Comparison of ENCODE assay signal across 1 cellular context in genomic region chr18:8177330-8178016, GRCh38.
A peak's percentile ranks its signal among the peaks of the same experiment; 100 is the strongest.
TF ChIP-seq lines count a peak whose summit lies in the region.

No MANE protein-coding gene starts in this region.

TF ChIP-seq in HepG2, 621 proteins besides CTCF, POLR2A, EP300 and RAD21 (continued from another document and continues in another):
- TF ChIP-seq PPARG (CRISPR knock-in tag; conservative IDR thresholded peaks at IDR 0.05) (peak; percentile 92), KLF6 (CRISPR knock-in tag; IDR thresholded peaks at IDR 0.05) (no peak), MTA1 (CRISPR knock-in tag; IDR thresholded peaks at IDR 0.05; ENCODE audit: borderline replicate concordance) (no peak), TARDBP (CRISPR knock-in tag; IDR thresholded peaks at IDR 0.05) (0 out of 2 replicates have a peak, but pooled peaks have one; percentile 18), RFXAP (CRISPR knock-in tag; IDR thresholded peaks at IDR 0.05; ENCODE audit: borderline replicate concordance) (no peak), SYNCRIP (IDR thresholded peaks at IDR 0.05; ENCODE audit: insufficient read depth, low read depth, low read length) (no peak), ZNF850 (CRISPR knock-in tag; conservative IDR thresholded peaks at IDR 0.05) (no peak), TOPORS (CRISPR knock-in tag; IDR thresholded peaks at IDR 0.05) (no peak), ZFP36L1 (CRISPR knock-in tag; IDR thresholded peaks at IDR 0.05) (no peak), SRY (CRISPR knock-in tag; IDR thresholded peaks at IDR 0.05) (no peak), ZNF484 (CRISPR knock-in tag; IDR thresholded peaks at IDR 0.05; ENCODE audit: borderline replicate concordance, low read depth) (no peak), GLI4 (CRISPR knock-in tag; IDR thresholded peaks at IDR 0.05; ENCODE audit: borderline replicate concordance) (no peak), UBTF (CRISPR knock-in tag; IDR thresholded peaks at IDR 0.05) (no peak), ZNF367 (CRISPR knock-in tag; IDR thresholded peaks at IDR 0.05; ENCODE audit: borderline replicate concordance) (no peak), TBX2 (CRISPR knock-in tag; IDR thresholded peaks at IDR 0.05; ENCODE audit: borderline replicate concordance) (no peak), GFI1 (CRISPR knock-in tag; IDR thresholded peaks at IDR 0.05; ENCODE audit: borderline replicate concordance) (peak; percentile 26; the same call in 1 of the 2 replicates), RFX1 (IDR thresholded peaks at IDR 0.05) (no peak), NFIB (CRISPR knock-in tag; IDR thresholded peaks at IDR 0.05; ENCODE audit: borderline replicate concordance) (peak; percentile 82; the same call in 1 of the 2 replicates), ZNF17 (CRISPR knock-in tag; IDR thresholded peaks at IDR 0.05) (no peak), TP53 (CRISPR knock-in tag; conservative IDR thresholded peaks at IDR 0.05) (no peak), POLR2AphosphoS2 (IDR thresholded peaks at IDR 0.05; ENCODE audit: low read depth, low read length) (no peak), MTF2 (CRISPR knock-in tag; IDR thresholded peaks at IDR 0.05; ENCODE audit: borderline replicate concordance) (no peak), ATF4 (CRISPR knock-in tag; IDR thresholded peaks at IDR 0.05) (no peak), NCOA1 (CRISPR knock-in tag; IDR thresholded peaks at IDR 0.05) (no peak), ZBTB2 (CRISPR knock-in tag; IDR thresholded peaks at IDR 0.05; ENCODE audit: low read depth) (no peak), MYNN (CRISPR knock-in tag; IDR thresholded peaks at IDR 0.05; ENCODE audit: low read depth) (no peak), RBM22 (optimal IDR thresholded peaks at IDR 0.05; ENCODE audit: low read length) (no peak), ZNF432 (CRISPR knock-in tag; IDR thresholded peaks at IDR 0.05; ENCODE audit: borderline replicate concordance) (no peak), SMARCC2 (IDR thresholded peaks at IDR 0.05) (no peak), PHB2 (IDR thresholded peaks at IDR 0.05; ENCODE audit: partially characterized antibody) (no peak), FOSL1 (CRISPR knock-in tag; IDR thresholded peaks at IDR 0.05; ENCODE audit: borderline replicate concordance) (no peak), ZNF12 (CRISPR knock-in tag; IDR thresholded peaks at IDR 0.05) (no peak), POLR2AphosphoS5 (IDR thresholded peaks at IDR 0.05; ENCODE audit: low read depth, low read length) (no peak), NFYB (CRISPR knock-in tag; IDR thresholded peaks at IDR 0.05) (peak; percentile 74), SMAD9 (CRISPR knock-in tag; IDR thresholded peaks at IDR 0.05) (no peak), ZNF124 (CRISPR knock-in tag; IDR thresholded peaks at IDR 0.05) (no peak), ZNF33A (CRISPR knock-in tag; IDR thresholded peaks at IDR 0.05; ENCODE audit: borderline replicate concordance) (no peak), ZSCAN22 (CRISPR knock-in tag; IDR thresholded peaks at IDR 0.05) (no peak), ZSCAN31 (CRISPR knock-in tag; IDR thresholded peaks at IDR 0.05; ENCODE audit: low read depth) (no peak), SAFB2 (CRISPR knock-in tag; IDR thresholded peaks at IDR 0.05; ENCODE audit: borderline replicate concordance, low read depth) (no peak), NFYC (CRISPR knock-in tag; IDR thresholded peaks at IDR 0.05) (peak; percentile 76), ZBTB40 (IDR thresholded peaks at IDR 0.05) (no peak), ZBTB40 (CRISPR knock-in tag; IDR thresholded peaks at IDR 0.05) (no peak), AFF4 (CRISPR knock-in tag; IDR thresholded peaks at IDR 0.05) (no peak), LBX2 (CRISPR knock-in tag; IDR thresholded peaks at IDR 0.05; ENCODE audit: borderline replicate concordance) (no peak), ATF7 (IDR thresholded peaks at IDR 0.05) (no peak), ATF7 (CRISPR knock-in tag; IDR thresholded peaks at IDR 0.05) (no peak), ZNF841 (CRISPR knock-in tag; IDR thresholded peaks at IDR 0.05; ENCODE audit: borderline replicate concordance) (no peak), ZBTB8A (CRISPR knock-in tag; IDR thresholded peaks at IDR 0.05; ENCODE audit: borderline replicate concordance, low read depth) (no peak), ZNF597 (CRISPR knock-in tag; IDR thresholded peaks at IDR 0.05) (no peak), ZNF672 (CRISPR knock-in tag; IDR thresholded peaks at IDR 0.05) (no peak), ZKSCAN1 (IDR thresholded peaks at IDR 0.05; ENCODE audit: low read length) (no peak)
